In genomic region chr12:28425531-28425930, GRCh38 we compare ENCODE assay signal across 18 cellular contexts.
DNase-seq lines count a peak whose midpoint lies in the region; ATAC-seq, FAIRE-seq and TF ChIP-seq lines count a peak whose summit lies in the region.
"Had no signal": no experiment of that assay in that cellular context is flagged by ENCODE, and none has a peak within 500 bp of the region (broad histone marks: within the 10 kb centered on the region; RNA-seq: fewer than 3 reads in every experiment).

No MANE protein-coding gene starts in this region.

- no peaks in the 10 kb centered on the region for H3K4me1 Mint-ChIP-seq in activated T-helper 1 cell treated with anti-CD3 and anti-CD28 coated beads, Interleukin-12 subunit alpha, Interleukin-12 subunit beta, Interleukin-2, Interleukin-4 antibody, amounts not matched to agents 30 ng/mL and 10 ng/mL and 1 ng/mL, durations not matched to agents 14 hours and 24 hours and 36 hours (ENCODE audit: low read depth)
- H3K4me1 Mint-ChIP-seq: activated CD4-positive, alpha-beta T cell treated with anti-CD3 and anti-CD28 coated beads for 36 hours had no signal

- no peak overlapping the region for H3K27ac Mint-ChIP-seq in activated T-helper 1 cell treated with anti-CD3 and anti-CD28 coated beads, Interleukin-12 subunit alpha, Interleukin-12 subunit beta, Interleukin-2, Interleukin-4 antibody, amounts not matched to agents 30 ng/mL and 10 ng/mL and 1 ng/mL, durations not matched to agents 14 hours and 24 hours and 36 hours
- H3K27ac Mint-ChIP-seq: activated CD4-positive, alpha-beta T cell treated with anti-CD3 and anti-CD28 coated beads for 36 hours; activated naive CD8-positive, alpha-beta T cell treated with anti-CD3 and anti-CD28 coated beads, Interleukin-2, amount 50 U/mL, for 24 hours; stimulated activated naive B cell treated with anti-CD40 and anti-IgM and Interleukin-4, amounts not matched to agents 10 μg/mL and 1 μg/mL and 100 μg/mL, for 72 hours; T-helper 2 cell treated with Interferon-gamma antibody and Interleukin-4, amounts not matched to agents 5 μg/mL and 100 μg/mL, for 36 hours had no signal

- H3K4me3 Mint-ChIP-seq in activated T-helper 1 cell treated with anti-CD3 and anti-CD28 coated beads, Interleukin-12 subunit alpha, Interleukin-12 subunit beta, Interleukin-2, Interleukin-4 antibody, amounts not matched to agents 30 ng/mL and 10 ng/mL and 1 ng/mL, durations not matched to agents 14 hours and 24 hours and 36 hours: no peak overlapping the region
- H3K4me3 Mint-ChIP-seq: activated CD4-positive, alpha-beta T cell treated with anti-CD3 and anti-CD28 coated beads for 36 hours; activated naive CD8-positive, alpha-beta T cell treated with anti-CD3 and anti-CD28 coated beads, Interleukin-2, amount 50 U/mL, for 24 hours; stimulated activated naive B cell treated with anti-CD40 and anti-IgM and Interleukin-4, amounts not matched to agents 10 μg/mL and 1 μg/mL and 100 μg/mL, for 72 hours; T-helper 2 cell treated with Interferon-gamma antibody and Interleukin-4, amounts not matched to agents 5 μg/mL and 100 μg/mL, for 36 hours had no signal

- DNase-seq in body of pancreas (no peak), small intestine (peak; percentile 4), DMS153 (lab: John Stamatoyannopoulos, UW) (no peak), NCI-H2227 (lab: John Stamatoyannopoulos, UW; ENCODE audit: unreplicated experiment) (no peak)
- no peak for DNase-seq in stimulated activated CD4-positive, alpha-beta T cell treated with anti-CD3 and anti-CD28 coated beads, Interleukin-12 subunit alpha, Interleukin-12 subunit beta, amount 100 ng/mL, for 4 hours
- DNase-seq in activated T-helper 1 cell treated with anti-CD3 and anti-CD28 coated beads, Interleukin-12 subunit alpha, Interleukin-12 subunit beta, Interleukin-2, Interleukin-4 antibody, amounts not matched to agents 30 ng/mL and 10 ng/mL and 1 ng/mL, durations not matched to agents 14 hours and 24 hours and 36 hours (ENCODE audit: low spot score): no peak
- DNase-seq: activated CD4-positive, alpha-beta T cell treated with anti-CD3 and anti-CD28 coated beads for 36 hours; activated naive CD8-positive, alpha-beta T cell treated with anti-CD3 and anti-CD28 coated beads, Interleukin-2, amount 50 U/mL, for 24 hours; activated T-cell treated with anti-CD3 and anti-CD28 coated beads, Interleukin-2, amount 50 U/mL, for 1 hour; C1 segment of cervical spinal cord; MG63; right lobe of liver; stimulated activated naive B cell treated with anti-CD40 and anti-IgM and Interleukin-4, amounts not matched to agents 10 μg/mL and 1 μg/mL and 100 μg/mL, for 72 hours had no signal

- no peaks in the 10 kb centered on the region for H3K27me3 Mint-ChIP-seq in activated T-helper 1 cell treated with anti-CD3 and anti-CD28 coated beads, Interleukin-12 subunit alpha, Interleukin-12 subunit beta, Interleukin-2, Interleukin-4 antibody, amounts not matched to agents 30 ng/mL and 10 ng/mL and 1 ng/mL, durations not matched to agents 14 hours and 24 hours and 36 hours (ENCODE audit: insufficient read depth)
- H3K27me3 Mint-ChIP-seq: activated CD4-positive, alpha-beta T cell treated with anti-CD3 and anti-CD28 coated beads for 36 hours; activated naive CD8-positive, alpha-beta T cell treated with anti-CD3 and anti-CD28 coated beads, Interleukin-2, amount 50 U/mL, for 24 hours; stimulated activated naive B cell treated with anti-CD40 and anti-IgM and Interleukin-4, amounts not matched to agents 10 μg/mL and 1 μg/mL and 100 μg/mL, for 72 hours had no signal

- FAIRE-seq in small intestine (lab: Jason Lieb, UNC): no peak

- H3K4me1 ChIP-seq in body of pancreas (peaks cover 9% of the 10 kb centered on the region), small intestine (ENCODE audit: control insufficient read depth in 2 of 2, insufficient read depth in 1 of 2, low read depth in 1 of 2, low read length in 1 of 2) (no peaks in the 10 kb centered on the region)

- no peaks in the 10 kb centered on the region for H3K36me3 Mint-ChIP-seq in activated T-helper 1 cell treated with anti-CD3 and anti-CD28 coated beads, Interleukin-12 subunit alpha, Interleukin-12 subunit beta, Interleukin-2, Interleukin-4 antibody, amounts not matched to agents 30 ng/mL and 10 ng/mL and 1 ng/mL, durations not matched to agents 14 hours and 24 hours and 36 hours (ENCODE audit: low read depth)

- no peak for TF ChIP-seq CTCF in body of pancreas (IDR thresholded peaks at IDR 0.05)

- H3K27me3 ChIP-seq in body of pancreas (no peaks in the 10 kb centered on the region), small intestine (ENCODE audit: control insufficient read depth in 2 of 2, insufficient read depth in 2 of 2, low read length in 2 of 2) (no peaks in the 10 kb centered on the region)
- H3K27me3 ChIP-seq: esophagus muscularis mucosa, MG63, right lobe of liver had no signal

- no peak for TF ChIP-seq POLR2A in body of pancreas (IDR thresholded peaks at IDR 0.05)

- H3K36me3 ChIP-seq in body of pancreas (replicated peaks in 1 of 2; ENCODE audit: insufficient read depth in 1 of 2, low read depth in 2 of 2) (no peaks in the 10 kb centered on the region), small intestine (ENCODE audit: control insufficient read depth in 2 of 2, insufficient read depth in 2 of 2, low read length in 2 of 2) (no peaks in the 10 kb centered on the region)
- H3K36me3 ChIP-seq: esophagus muscularis mucosa, MG63, right lobe of liver had no signal

- ATAC-seq in GM19395 (IDR thresholded peaks at IDR 0.05; ENCODE audit: unreplicated experiment): peak; percentile 78
- ATAC-seq in HG03108 (IDR thresholded peaks at IDR 0.05; ENCODE audit: unreplicated experiment): peak; percentile 62
- peak; percentile 45 for ATAC-seq in body of pancreas
- ATAC-seq: activated CD4-positive, alpha-beta T cell treated with anti-CD3 and anti-CD28 coated beads for 36 hours; activated naive CD8-positive, alpha-beta T cell treated with anti-CD3 and anti-CD28 coated beads, Interleukin-2, amount 50 U/mL, for 24 hours had no signal

- H3K4me3 ChIP-seq in body of pancreas (no peak overlapping the region), small intestine (ENCODE audit: low read depth in 1 of 2, low read length in 2 of 2) (no peak overlapping the region)
- H3K4me3 ChIP-seq: coronary artery, esophagus muscularis mucosa, MG63, right lobe of liver had no signal

- intact Hi-C loops in body of pancreas (cut with DNase I): no loop called here
- intact Hi-C loops in activated T-helper 1 cell treated with anti-CD3 and anti-CD28 coated beads, Interleukin-12 subunit alpha, Interleukin-12 subunit beta, Interleukin-2, Interleukin-4 antibody, amounts not matched to agents 30 ng/mL and 10 ng/mL and 1 ng/mL, durations not matched to agents 14 hours and 24 hours and 36 hours (cut with micrococcal nuclease): no loop called here

- H3K9me3 ChIP-seq in body of pancreas (no peaks in the 10 kb centered on the region), small intestine (ENCODE audit: control insufficient read depth, low read depth) (no peaks in the 10 kb centered on the region)
- H3K9me3 ChIP-seq: esophagus muscularis mucosa, MG63, right lobe of liver had no signal

- H3K9me3 Mint-ChIP-seq in activated T-helper 1 cell treated with anti-CD3 and anti-CD28 coated beads, Interleukin-12 subunit alpha, Interleukin-12 subunit beta, Interleukin-2, Interleukin-4 antibody, amounts not matched to agents 30 ng/mL and 10 ng/mL and 1 ng/mL, durations not matched to agents 14 hours and 24 hours and 36 hours: peaks cover 5% of the 10 kb centered on the region
- H3K9me3 Mint-ChIP-seq: T-helper 2 cell treated with Interferon-gamma antibody and Interleukin-4, amounts not matched to agents 5 μg/mL and 100 μg/mL, for 36 hours had no signal

- H3K27ac ChIP-seq in body of pancreas (peak overlapping the region in 2 of 4 donors; percentile 51 to 63), small intestine (ENCODE audit: low read depth in 1 of 2, low read length in 1 of 2) (no peak overlapping the region)
- H3K27ac ChIP-seq: coronary artery, esophagus muscularis mucosa, right lobe of liver had no signal
